8 cellular contexts compared by ENCODE assay signal in the genomic region with DNA sequence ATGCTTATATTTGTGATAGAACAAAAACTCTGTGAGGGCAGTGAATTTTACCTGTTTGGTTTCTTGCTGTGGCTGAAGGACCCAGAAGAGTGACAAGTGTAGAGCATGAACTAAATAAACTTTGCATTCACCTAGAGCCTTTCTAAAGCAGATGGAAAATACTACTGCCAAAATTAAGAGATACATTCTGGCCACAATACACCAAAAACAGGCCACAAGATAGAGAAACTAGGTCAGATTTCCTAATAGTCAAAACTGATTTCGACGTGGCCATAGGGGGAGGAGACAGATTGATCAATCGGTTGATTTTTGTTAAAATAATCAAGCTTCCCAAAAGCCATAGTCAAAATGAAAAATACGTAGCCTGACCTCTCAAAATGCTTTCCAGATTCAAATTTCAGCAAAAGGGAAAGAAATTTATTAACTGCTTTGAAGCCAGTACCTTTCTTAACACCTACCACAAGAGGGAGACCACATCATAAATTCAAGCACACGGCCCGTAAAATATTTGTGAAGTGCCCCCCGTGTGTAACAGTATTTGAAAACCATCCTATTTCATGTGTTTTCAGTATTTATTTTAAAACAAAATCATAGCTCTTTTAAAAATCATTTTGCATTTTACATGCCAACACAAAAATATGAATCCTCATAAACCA.
DNase-seq lines count a peak whose midpoint lies in the region; ATAC-seq and TF ChIP-seq lines count a peak whose summit lies in the region.

No MANE protein-coding gene starts in this region.

- no peaks in the 10 kb centered on the region for H3K4me1 Mint-ChIP-seq in stimulated activated naive B cell treated with anti-CD40 and anti-IgM and Interleukin-4, amounts not matched to agents 10 μg/mL and 1 μg/mL and 100 μg/mL, for 72 hours

- no peaks in the 10 kb centered on the region for H3K4me1 ChIP-seq in right cardiac atrium (ENCODE audit: control insufficient read depth, insufficient read depth, low read length)

- H3K4me3 ChIP-seq in AG10803 (ENCODE audit: low read length), result no peak overlapping the region
- H3K4me3 ChIP-seq in HL-60 (replicated peaks; ENCODE audit: insufficient read depth, low read length), result no peak overlapping the region
- peak overlapping the region; percentile 55 for H3K4me3 ChIP-seq in right cardiac atrium (ENCODE audit: low read length)

- H3K27me3 Mint-ChIP-seq in stimulated activated naive B cell treated with anti-CD40 and anti-IgM and Interleukin-4, amounts not matched to agents 10 μg/mL and 1 μg/mL and 100 μg/mL, for 72 hours, result peaks cover 18 to 25% of the 10 kb centered on the region in 2 donors

- TF ChIP-seq CTCF in AG10803 (conservative IDR thresholded peaks at IDR 0.05; ENCODE audit: low read length) (peak; percentile 42), HL-60 (IDR thresholded peaks at IDR 0.05; ENCODE audit: insufficient read depth, low read length) (peak; percentile 5)

- intact Hi-C loops in right cardiac atrium (cut with DNase I), result loop anchor here (2.0 to 10.0 kb wide), 3 partner anchors 49 to 131 kb away; partner anchors contain the start of gene CORIN (in 1 of the 4)

- no peaks in the 10 kb centered on the region for H3K9me3 Mint-ChIP-seq in stimulated activated naive B cell treated with anti-CD40 and anti-IgM and Interleukin-4, amounts not matched to agents 10 μg/mL and 1 μg/mL and 100 μg/mL, for 72 hours

- no peaks in the 10 kb centered on the region for H3K27me3 ChIP-seq in HL-60 (ENCODE audit: insufficient read depth, poor library complexity, severe bottlenecking)
- H3K27me3 ChIP-seq in right cardiac atrium (ENCODE audit: control insufficient read depth, insufficient read depth), result no peaks in the 10 kb centered on the region

- no peaks in the 10 kb centered on the region for H3K36me3 Mint-ChIP-seq in stimulated activated naive B cell treated with anti-CD40 and anti-IgM and Interleukin-4, amounts not matched to agents 10 μg/mL and 1 μg/mL and 100 μg/mL, for 72 hours

- DNase-seq in AG10803 (ENCODE audit: low read depth), result peak; percentile 9
- peak in 1 of 2 experiments; percentile 16 for DNase-seq in HL-60 (ENCODE audit: low read depth in 1 of 2, low spot score in 1 of 2)
- DNase-seq in SK-MEL-5 (ENCODE audit: low read depth, low spot score), result peak; percentile 46
- no peak for DNase-seq in right cardiac atrium
- no peak for DNase-seq in cortex of kidney (lab: John Stamatoyannopoulos, UW)
- DNase-seq in AG20443 (ENCODE audit: low spot score), result no peak
- DNase-seq in stimulated activated naive B cell treated with anti-CD40 and anti-IgM and Interleukin-4, amounts not matched to agents 10 μg/mL and 1 μg/mL and 100 μg/mL, for 72 hours, result no peak

- in situ Hi-C loops in SK-MEL-5 (cut with HindIII; ENCODE audit: low pct_unique_long_range_greater_than_20kb, low sequenced_read_pairs), result no loop called here

- H3K27ac Mint-ChIP-seq in stimulated activated naive B cell treated with anti-CD40 and anti-IgM and Interleukin-4, amounts not matched to agents 10 μg/mL and 1 μg/mL and 100 μg/mL, for 72 hours, result no peak overlapping the region

- H3K4me3 Mint-ChIP-seq in stimulated activated naive B cell treated with anti-CD40 and anti-IgM and Interleukin-4, amounts not matched to agents 10 μg/mL and 1 μg/mL and 100 μg/mL, for 72 hours, result no peak overlapping the region

- no peaks in the 10 kb centered on the region for H3K9me3 ChIP-seq in right cardiac atrium (ENCODE audit: control insufficient read depth, low read length)

- WGBS in right cardiac atrium, result 31% methylated on average over 7 of the region's 7 CpGs

- H3K27ac ChIP-seq in HL-60 (replicated peaks), result no peak overlapping the region
- H3K27ac ChIP-seq in right cardiac atrium (ENCODE audit: low read length), result peak overlapping the region; percentile 19

- peak in 1 of 2 donors; percentile 48 for ATAC-seq in right cardiac atrium
- no peak for ATAC-seq in HG02840 (IDR thresholded peaks at IDR 0.05; ENCODE audit: low FRiP score, unreplicated experiment)
- no peak for ATAC-seq in stimulated activated naive B cell treated with anti-CD40 and anti-IgM and Interleukin-4, amounts not matched to agents 10 μg/mL and 1 μg/mL and 100 μg/mL, for 72 hours (replicated peaks)

Comparison
In these comparisons a context has a peak if more than half of its experiments do, and no peak if none do; other contexts are left out.
1. DNase-seq: peak in AG10803 (single experiment) and SK-MEL-5 (single experiment); none in right cardiac atrium (0 of 3), cortex of kidney (single experiment), AG20443 (single experiment) and stimulated activated naive B cell treated with anti-CD40 and anti-IgM and Interleukin-4, amounts not matched to agents 10 μg/mL and 1 μg/mL and 100 μg/mL, for 72 hours (single experiment).